1 cellular context compared by ENCODE assay signal in the genomic region with DNA sequence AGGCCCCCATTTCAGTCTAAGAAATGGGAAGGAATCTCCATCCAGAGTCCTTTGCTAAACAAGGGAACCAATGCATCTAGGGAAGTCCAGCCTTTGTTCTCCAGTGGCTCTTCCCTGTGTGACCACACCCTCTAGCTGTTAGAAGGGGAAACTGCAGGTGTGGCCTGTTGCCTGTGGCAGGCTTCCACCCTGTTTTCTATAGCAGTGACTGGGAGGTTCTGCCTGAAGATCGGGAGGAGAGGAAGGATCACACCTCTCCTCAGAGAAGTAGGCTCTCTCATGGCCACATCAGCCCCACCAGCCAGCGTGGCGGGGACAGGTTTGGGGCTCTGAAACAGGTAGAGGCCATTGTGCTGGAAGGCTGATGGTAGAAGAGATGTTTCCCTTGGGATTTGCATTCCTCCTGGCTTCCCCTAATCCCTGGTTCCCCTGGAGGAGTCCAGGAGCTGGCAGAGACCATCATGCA.
TF ChIP-seq lines count a peak whose summit lies in the region.

No MANE protein-coding gene starts in this region.

TF ChIP-seq in GM23338, 12 proteins besides CTCF, POLR2A, EP300 and RAD21 (continued from another document):
- peak; percentile 45; the same call in 1 of the 2 replicates for TF ChIP-seq ZNF462 (CRISPR knock-in tag; IDR thresholded peaks at IDR 0.05)
- no peak for TF ChIP-seq CREB1 (CRISPR knock-in tag; IDR thresholded peaks at IDR 0.05; ENCODE audit: low read depth)
- TF ChIP-seq ZNF114 (CRISPR knock-in tag; IDR thresholded peaks at IDR 0.05) = no peak
TF ChIP-seq in GM23338: peak in this region for 1.
